1 cellular context compared by ENCODE assay signal in the genomic region with DNA sequence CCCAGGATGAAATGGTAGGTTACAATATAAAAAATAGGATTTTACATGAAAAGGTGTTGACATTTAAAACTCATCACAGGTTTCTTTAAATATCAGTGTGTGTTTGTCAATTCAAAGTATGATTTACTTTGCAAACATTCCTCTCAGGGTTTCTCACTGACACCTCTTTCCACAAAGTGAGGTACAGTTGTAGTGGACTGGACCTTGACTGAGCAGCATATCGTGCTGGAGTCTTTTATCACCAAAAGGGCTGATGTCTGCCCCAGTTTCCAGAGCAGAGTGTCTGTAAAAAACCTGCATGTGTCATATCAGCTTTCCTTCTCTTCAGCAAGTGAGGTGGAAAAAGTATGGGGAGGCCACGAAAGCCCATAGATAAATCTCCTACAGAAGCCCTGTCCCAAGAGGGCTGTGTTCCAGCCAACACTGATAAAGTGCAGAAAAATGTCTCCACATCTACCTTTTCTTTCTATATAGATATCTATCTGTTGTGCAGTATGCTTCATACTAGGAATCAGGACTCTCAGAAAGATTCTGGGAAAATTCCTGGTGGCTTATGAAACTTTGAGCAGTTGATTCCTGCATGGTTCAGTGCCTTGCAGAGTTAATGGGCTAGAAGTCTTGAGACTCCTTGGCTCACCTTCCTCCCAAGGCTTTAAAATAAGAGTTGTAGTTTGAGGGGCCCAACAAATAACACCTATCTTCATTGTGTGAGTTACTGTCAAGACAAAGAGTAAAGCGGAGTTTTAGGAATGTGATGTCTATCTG.
TF ChIP-seq lines count a peak whose summit lies in the region.

No MANE protein-coding gene starts in this region.

TF ChIP-seq in IMR-90, 13 proteins besides CTCF, POLR2A, EP300 and RAD21:
- no peak for TF ChIP-seq MXI1 (IDR thresholded peaks at IDR 0.05; ENCODE audit: borderline replicate concordance, low read depth, low read length)
- no peak for TF ChIP-seq MAZ (IDR thresholded peaks at IDR 0.05; ENCODE audit: borderline replicate concordance, low read depth, low read length)
- no peak for TF ChIP-seq RCOR1 (IDR thresholded peaks at IDR 0.05; ENCODE audit: insufficient replicate concordance, low read length)
- TF ChIP-seq, protein P1, sequence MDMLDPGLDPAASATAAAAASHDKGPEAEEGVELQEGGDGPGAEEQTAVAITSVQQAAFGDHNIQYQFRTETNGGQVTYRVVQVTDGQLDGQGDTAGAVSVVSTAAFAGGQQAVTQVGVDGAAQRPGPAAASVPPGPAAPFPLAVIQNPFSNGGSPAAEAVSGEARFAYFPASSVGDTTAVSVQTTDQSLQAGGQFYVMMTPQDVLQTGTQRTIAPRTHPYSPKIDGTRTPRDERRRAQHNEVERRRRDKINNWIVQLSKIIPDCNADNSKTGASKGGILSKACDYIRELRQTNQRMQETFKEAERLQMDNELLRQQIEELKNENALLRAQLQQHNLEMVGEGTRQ (IDR thresholded peaks at IDR 0.05; ENCODE audit: low read depth, low read length) = no peak
- TF ChIP-seq CHD1 (IDR thresholded peaks at IDR 0.05; ENCODE audit: low read depth, low read length) = no peak
- TF ChIP-seq, protein P2, sequence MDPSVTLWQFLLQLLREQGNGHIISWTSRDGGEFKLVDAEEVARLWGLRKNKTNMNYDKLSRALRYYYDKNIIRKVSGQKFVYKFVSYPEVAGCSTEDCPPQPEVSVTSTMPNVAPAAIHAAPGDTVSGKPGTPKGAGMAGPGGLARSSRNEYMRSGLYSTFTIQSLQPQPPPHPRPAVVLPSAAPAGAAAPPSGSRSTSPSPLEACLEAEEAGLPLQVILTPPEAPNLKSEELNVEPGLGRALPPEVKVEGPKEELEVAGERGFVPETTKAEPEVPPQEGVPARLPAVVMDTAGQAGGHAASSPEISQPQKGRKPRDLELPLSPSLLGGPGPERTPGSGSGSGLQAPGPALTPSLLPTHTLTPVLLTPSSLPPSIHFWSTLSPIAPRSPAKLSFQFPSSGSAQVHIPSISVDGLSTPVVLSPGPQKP (IDR thresholded peaks at IDR 0.05; ENCODE audit: borderline replicate concordance, low read depth, low read length) = no peak
TF ChIP-seq in IMR-90: peak in this region for 0.
